Comparison of ENCODE assay signal across 21 cellular contexts in the genomic region with DNA sequence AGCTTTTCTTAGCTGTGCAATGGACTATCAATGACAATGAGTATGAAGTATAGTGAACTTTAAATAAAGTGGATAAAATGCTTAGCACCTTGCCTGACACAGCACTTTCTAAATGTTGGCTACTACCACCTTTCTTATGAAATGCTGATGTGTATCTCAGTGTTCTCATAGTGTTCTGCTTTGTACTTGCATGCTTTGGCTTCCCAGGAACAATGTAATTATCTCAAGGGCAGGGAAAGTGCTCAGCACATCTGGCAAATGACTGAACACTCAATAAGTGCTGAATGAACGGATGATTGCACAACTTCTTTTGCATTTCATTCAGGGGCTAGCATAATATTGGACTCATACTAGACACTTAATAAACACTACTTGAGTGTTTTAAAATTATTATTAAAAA. TPM values are rescaled to one million over a fixed set of nuclear protein-coding genes. Genes with fewer than 3 reads are reported as not detected.
A peak's percentile ranks its signal among the peaks of the same experiment; 100 is the strongest.
DNase-seq lines count a peak whose midpoint lies in the region; ATAC-seq and TF ChIP-seq lines count a peak whose summit lies in the region.
"Had no signal": no experiment of that assay in that cellular context is flagged by ENCODE, and none has a peak within 500 bp of the region (broad histone marks: within the 10 kb centered on the region; RNA-seq: fewer than 3 reads in every experiment).

No MANE protein-coding gene starts in this region.

- ATAC-seq in Right ventricle myocardium superior (ENCODE audit: poor library complexity) = peak; percentile 68
- peak; percentile 41 for ATAC-seq in upper lobe of right lung
- ATAC-seq in HG03097 (IDR thresholded peaks at IDR 0.05; ENCODE audit: low FRiP score, unreplicated experiment) = no peak
- ATAC-seq in GM19035 (IDR thresholded peaks at IDR 0.05; ENCODE audit: unreplicated experiment) = no peak
- ATAC-seq: CD8-positive, alpha-beta T cell; mucosa of descending colon; stimulated activated naive B cell treated with anti-CD40 and anti-IgM and Interleukin-4, amounts not matched to agents 10 μg/mL and 1 μg/mL and 100 μg/mL, for 72 hours had no signal

- H2AFZ ChIP-seq in osteoblast (ENCODE audit: low read length) = no peak overlapping the region

- intact Hi-C loops in Right ventricle myocardium superior (cut with DNase I) (no loop called here), upper lobe of right lung (cut with DNase I) (no loop called here)

- H3K4me1 ChIP-seq in right atrium auricular region (no peaks in the 10 kb centered on the region), upper lobe of right lung (peaks cover 6% of the 10 kb centered on the region), osteoblast (ENCODE audit: insufficient read depth, low read length) (peaks cover 24% of the 10 kb centered on the region)
- H3K4me1 ChIP-seq: tibial nerve had no signal

- TF ChIP-seq CTCF in right atrium auricular region (IDR thresholded peaks at IDR 0.05) = no peak
- TF ChIP-seq CTCF in upper lobe of right lung (IDR thresholded peaks at IDR 0.05) = no peak
- TF ChIP-seq CTCF in osteoblast (IDR thresholded peaks at IDR 0.05; ENCODE audit: extremely low read depth, low read depth, low read length) = no peak

- no peak overlapping the region for H3K4me2 ChIP-seq in osteoblast (ENCODE audit: insufficient read depth, low read length)

- DNase-seq in Right ventricle myocardium superior (no peak), right atrium auricular region (ENCODE audit: low spot score) (no peak), RPMI7951 (ENCODE audit: low read depth) (peak; percentile 49), fibroblast of peridontal ligament (ENCODE audit: extremely low read depth) (peak; percentile 85), upper lobe of right lung (no peak), osteoblast (ENCODE audit: insufficient read length, low spot score, missing footprints) (no peak)
- DNase-seq: CD8-positive, alpha-beta T cell; effector CD4-positive, alpha-beta T cell; foreskin melanocyte; H7; mucosa of descending colon; NCI-H2029; NCI-H510A treated with DMSO at 0.1 percent for 48 hours; stimulated activated naive B cell treated with anti-CD40 and anti-IgM and Interleukin-4, amounts not matched to agents 10 μg/mL and 1 μg/mL and 100 μg/mL, for 72 hours; T-helper 9 cell had no signal

- H4K20me1 ChIP-seq in osteoblast (ENCODE audit: insufficient read depth, low read length) = no peaks in the 10 kb centered on the region

- H3K9me3 ChIP-seq in right atrium auricular region (no peaks in the 10 kb centered on the region), upper lobe of right lung (no peaks in the 10 kb centered on the region), osteoblast (ENCODE audit: low read depth, low read length) (no peaks in the 10 kb centered on the region)
- H3K9me3 ChIP-seq: mucosa of descending colon, tibial nerve had no signal

- H3K4me3 ChIP-seq in right atrium auricular region (no peak overlapping the region), upper lobe of right lung (no peak overlapping the region), osteoblast (ENCODE audit: insufficient read depth, low read length) (no peak overlapping the region)
- H3K4me3 ChIP-seq: mucosa of descending colon, tibial nerve had no signal

- no peaks in the 10 kb centered on the region for H3K36me3 ChIP-seq in right atrium auricular region
- no peaks in the 10 kb centered on the region for H3K36me3 ChIP-seq in upper lobe of right lung
- no peaks in the 10 kb centered on the region for H3K36me3 ChIP-seq in osteoblast (ENCODE audit: insufficient read depth, low read length)
- H3K36me3 ChIP-seq: tibial nerve had no signal

- no peaks in the 10 kb centered on the region for H3K79me2 ChIP-seq in osteoblast (ENCODE audit: insufficient read depth, low read length)

- H3K27ac ChIP-seq in right atrium auricular region (no peak overlapping the region), upper lobe of right lung (no peak overlapping the region), osteoblast (ENCODE audit: low read depth, low read length) (no peak overlapping the region)
- H3K27ac ChIP-seq: tibial nerve had no signal

- no peaks in the 10 kb centered on the region for H3K27me3 ChIP-seq in right atrium auricular region
- no peaks in the 10 kb centered on the region for H3K27me3 ChIP-seq in upper lobe of right lung
- H3K27me3 ChIP-seq in osteoblast (ENCODE audit: insufficient read depth, low read length) = no peaks in the 10 kb centered on the region
- H3K27me3 ChIP-seq: tibial nerve had no signal

RNA-seq across cellular contexts. Expression of a gene that starts 28.2 kb away (rescaled TPM):
- not detected for total RNA-seq in Right ventricle myocardium superior
- not detected for total RNA-seq in right atrium auricular region
- total RNA-seq in RPMI7951 (2014; rRNA removed; shearing (Covaris generic)) = not detected in 2 replicates
- total RNA-seq in upper lobe of right lung = not detected
- not detected in 2 replicates for total RNA-seq in osteoblast
- total RNA-seq: activated CD8-positive, alpha-beta memory T cell treated with anti-CD3 and anti-CD28 coated beads for 36 hours; activated T-helper 1 cell treated with anti-CD3 and anti-CD28 coated beads, Interleukin-12 subunit alpha, Interleukin-12 subunit beta, Interleukin-2, Interleukin-4 antibody, amounts not matched to agents 30 ng/mL and 10 ng/mL and 1 ng/mL, durations not matched to agents 14 hours and 24 hours and 36 hours; CD8-positive, alpha-beta T cell; H7; mucosa of descending colon; SK-MEL-5; tibial nerve had no signal

Comparison
In these comparisons a context has a peak if more than half of its experiments do, and no peak if none do; other contexts are left out.
1. ATAC-seq: peak in Right ventricle myocardium superior (single experiment) and upper lobe of right lung (single experiment); none in HG03097 (single experiment) and GM19035 (single experiment).
2. DNase-seq: peak in RPMI7951 (single experiment) and fibroblast of peridontal ligament (single experiment); none in Right ventricle myocardium superior (single experiment), right atrium auricular region (single experiment), upper lobe of right lung (single experiment) and osteoblast (single experiment).